Comparison of ENCODE assay signal across 1 cellular context in genomic region chr16:4288148-4288921, GRCh38.
TF ChIP-seq lines count a peak whose summit lies in the region.

No MANE protein-coding gene starts in this region.

TF ChIP-seq in K562, 482 proteins besides CTCF, POLR2A, EP300 and RAD21 (continued from another document and continues in another):
- TF ChIP-seq JUN (IDR thresholded peaks at IDR 0.05; ENCODE audit: borderline replicate concordance, low read depth, low read length) (no peak), JUN (CRISPR knock-in tag; IDR thresholded peaks at IDR 0.05; ENCODE audit: borderline replicate concordance) (no peak), ESRRA (IDR thresholded peaks at IDR 0.05; ENCODE audit: borderline replicate concordance, low read depth) (0 out of 2 replicates have a peak, but pooled peaks have one; percentile 16), E2F8 (IDR thresholded peaks at IDR 0.05; ENCODE audit: low read depth, partially characterized antibody) (peak; percentile 45), CHD1 (IDR thresholded peaks at IDR 0.05; ENCODE audit: low read length) (no peak), EGR1 (conservative IDR thresholded peaks at IDR 0.05) (no peak), ZNF274 (IDR thresholded peaks at IDR 0.05; ENCODE audit: borderline replicate concordance, low read depth, low read length) (no peak), MTA1 (IDR thresholded peaks at IDR 0.05; ENCODE audit: borderline replicate concordance) (no peak), CC2D1A (IDR thresholded peaks at IDR 0.05) (peak; percentile 56; the same call in 1 of the 2 replicates), ZNF384 (IDR thresholded peaks at IDR 0.05; ENCODE audit: low read depth, low read length) (peak; percentile 22; the same call in 1 of the 2 replicates), ZSCAN32 (CRISPR knock-in tag; IDR thresholded peaks at IDR 0.05) (no peak), ZFP91 (CRISPR knock-in tag; IDR thresholded peaks at IDR 0.05) (no peak; the same call in 1 of the 2 replicates), NR4A1 (CRISPR knock-in tag; IDR thresholded peaks at IDR 0.05) (no peak), NR4A1 (tag; IDR thresholded peaks at IDR 0.05) (no peak), ZNF282 (CRISPR knock-in tag; IDR thresholded peaks at IDR 0.05) (no peak), SNAPC5 (CRISPR knock-in tag; IDR thresholded peaks at IDR 0.05) (no peak), NR0B1 (IDR thresholded peaks at IDR 0.05; ENCODE audit: partially characterized antibody) (no peak), NRF1 (conservative IDR thresholded peaks at IDR 0.05 in 1 of 2, IDR thresholded peaks at IDR 0.05 in 1 of 2) (0 out of 4 replicates have a peak, but pooled peaks of 1 of the 2 experiments have one; percentile 19), CBX1 (IDR thresholded peaks at IDR 0.05; ENCODE audit: low read depth) (no peak), CEBPB (tag; IDR thresholded peaks at IDR 0.05) (no peak), KLF16 (IDR thresholded peaks at IDR 0.05) (peak; percentile 43; the same call in 1 of the 2 replicates), L3MBTL2 (IDR thresholded peaks at IDR 0.05) (peak; percentile 52; the same call in 1 of the 2 replicates), HDAC2 (IDR thresholded peaks at IDR 0.05) (peak; percentile 54; the same call in 1 of the 2 replicates), ETS2 (tag; IDR thresholded peaks at IDR 0.05; ENCODE audit: borderline replicate concordance, poor library complexity, severe bottlenecking) (no peak), ESRRB (CRISPR knock-in tag; IDR thresholded peaks at IDR 0.05; ENCODE audit: borderline replicate concordance) (no peak), HDAC6 (IDR thresholded peaks at IDR 0.05; ENCODE audit: low read depth, low read length) (no peak), HBP1 (CRISPR knock-in tag; IDR thresholded peaks at IDR 0.05) (no peak), SNIP1 (IDR thresholded peaks at IDR 0.05; ENCODE audit: low read depth) (no peak), RBM25 (IDR thresholded peaks at IDR 0.05; ENCODE audit: low read depth, low read length, severe bottlenecking) (no peak), HNRNPH1 (optimal IDR thresholded peaks at IDR 0.05; ENCODE audit: low read depth, low read length) (no peak), XRCC5 (IDR thresholded peaks at IDR 0.05; ENCODE audit: low read depth, low read length) (peak; percentile 86; the same call in 1 of the 2 replicates), CBX2 (IDR thresholded peaks at IDR 0.05; ENCODE audit: insufficient read depth, low read length, poor library complexity, severe bottlenecking) (no peak), UBTF (IDR thresholded peaks at IDR 0.05; ENCODE audit: borderline replicate concordance in 1 of 2, low read depth in 2 of 2, low read length in 2 of 2) (no peak), ILK (tag; IDR thresholded peaks at IDR 0.05; ENCODE audit: borderline replicate concordance, low read depth) (no peak), TFAM (CRISPR knock-in tag; conservative IDR thresholded peaks at IDR 0.05) (no peak), SAFB2 (IDR thresholded peaks at IDR 0.05; ENCODE audit: borderline replicate concordance, low read depth, low read length, severe bottlenecking) (no peak), ZNF280A (IDR thresholded peaks at IDR 0.05; ENCODE audit: low read depth, partially characterized antibody) (no peak), ZBTB11 (CRISPR knock-in tag; IDR thresholded peaks at IDR 0.05) (peak in 1 of 3 experiments; percentile 60; a peak in 1 of 6 replicates), CCAR2 (IDR thresholded peaks at IDR 0.05; ENCODE audit: low read depth, low read length) (no peak), NKRF (IDR thresholded peaks at IDR 0.05; ENCODE audit: borderline replicate concordance) (no peak)
